13 cellular contexts compared by ENCODE assay signal in genomic region chr4:152486414-152487389, GRCh38. TPM values are rescaled to one million over a fixed set of nuclear protein-coding genes. Genes with fewer than 3 reads are reported as not detected.
DNase-seq lines count a peak whose midpoint lies in the region; ATAC-seq and TF ChIP-seq lines count a peak whose summit lies in the region.
"Had no signal": no experiment of that assay in that cellular context is flagged by ENCODE, and none has a peak within 500 bp of the region (broad histone marks: within the 10 kb centered on the region; RNA-seq: fewer than 3 reads in every experiment).

No MANE protein-coding gene starts in this region.

- peak overlapping the region; percentile 28 to 88 (median 81) for H3K27ac ChIP-seq in right lobe of liver
- H3K27ac ChIP-seq: SK-N-MC had no signal

- H3K4me1 ChIP-seq in BE2C (peaks cover 19% of the 10 kb centered on the region), right lobe of liver (peaks cover 0 to 26% (median 2%) of the 10 kb centered on the region in 4 donors)

- H3K27ac Mint-ChIP-seq in activated naive CD8-positive, alpha-beta T cell treated with anti-CD3 and anti-CD28 coated beads, Interleukin-2, amount 10 ng/mL, durations not matched to agents 7 days and 5 days = peak overlapping the region; percentile 56
- H3K27ac Mint-ChIP-seq: activated CD4-positive, alpha-beta T cell treated with anti-CD3 and anti-CD28 coated beads for 36 hours; activated naive CD4-positive, alpha-beta T cell treated with anti-CD3 and anti-CD28 coated beads for 36 hours had no signal

- no peak for TF ChIP-seq CTCF in BE2C (IDR thresholded peaks at IDR 0.05; ENCODE audit: low read depth, low read length)
- no peak for TF ChIP-seq CTCF in right lobe of liver (IDR thresholded peaks at IDR 0.05)

- 28% methylated on average over 7 of the region's 7 CpGs for WGBS in right lobe of liver (ENCODE audit: insufficient coverage, low coverage, low lambda C conversion rate, missing lambda C conversion rate)

- TF ChIP-seq POLR2A in right lobe of liver (IDR thresholded peaks at IDR 0.05) = no peak

- peaks cover 16% of the 10 kb centered on the region for H3K36me3 Mint-ChIP-seq in activated naive CD8-positive, alpha-beta T cell treated with anti-CD3 and anti-CD28 coated beads, Interleukin-2, amount 10 ng/mL, durations not matched to agents 7 days and 5 days

- peak overlapping the region; percentile 58 for H3K4me3 Mint-ChIP-seq in activated naive CD8-positive, alpha-beta T cell treated with anti-CD3 and anti-CD28 coated beads, Interleukin-2, amount 10 ng/mL, durations not matched to agents 7 days and 5 days
- H3K4me3 Mint-ChIP-seq: activated CD4-positive, alpha-beta T cell treated with anti-CD3 and anti-CD28 coated beads for 36 hours; activated naive CD4-positive, alpha-beta T cell treated with anti-CD3 and anti-CD28 coated beads for 36 hours; CD4-positive, alpha-beta T cell had no signal

- H3K9me3 ChIP-seq in BE2C (no peaks in the 10 kb centered on the region), right lobe of liver (no peaks in the 10 kb centered on the region)

- peaks cover 3% of the 10 kb centered on the region for H3K9me3 Mint-ChIP-seq in activated naive CD8-positive, alpha-beta T cell treated with anti-CD3 and anti-CD28 coated beads, Interleukin-2, amount 10 ng/mL, durations not matched to agents 7 days and 5 days
- H3K9me3 Mint-ChIP-seq: CD4-positive, alpha-beta T cell had no signal

- ATAC-seq in activated naive CD8-positive, alpha-beta T cell treated with anti-CD3 and anti-CD28 coated beads, Interleukin-2, amount 10 ng/mL, durations not matched to agents 7 days and 5 days (ENCODE audit: low read depth) = no peak
- ATAC-seq in right lobe of liver = peak; percentile 56 to 74 (median 60)
- no peak for ATAC-seq in HG03025 (IDR thresholded peaks at IDR 0.05; ENCODE audit: low FRiP score, unreplicated experiment)
- no peak for ATAC-seq in GM19328 (IDR thresholded peaks at IDR 0.05; ENCODE audit: unreplicated experiment)

- peaks cover 26% of the 10 kb centered on the region for H3K4me1 Mint-ChIP-seq in activated naive CD8-positive, alpha-beta T cell treated with anti-CD3 and anti-CD28 coated beads, Interleukin-2, amount 10 ng/mL, durations not matched to agents 7 days and 5 days

- POLR2A ChIA-PET in activated naive CD8-positive, alpha-beta T cell treated with anti-CD3 and anti-CD28 coated beads, Interleukin-2, amount 10 ng/mL, durations not matched to agents 7 days and 5 days (lab: Charles Lee) = interaction anchor here (0.6 to 1.1 kb wide), 2 partner anchors 28 to 159 kb away, joined by 3 to 4 read pairs; no protein-coding TSS in a partner anchor

- DNase-seq in BE2C (peak; percentile 11), EL (peak; percentile 8), right lobe of liver (no peak), NCI-H1092 (lab: John Stamatoyannopoulos, UW) (no peak), COR-L47 (lab: John Stamatoyannopoulos, UW) (no peak)
- DNase-seq in activated naive CD8-positive, alpha-beta T cell treated with anti-CD3 and anti-CD28 coated beads, Interleukin-2, amount 10 ng/mL, durations not matched to agents 7 days and 5 days = no peak
- DNase-seq: CD4-positive, alpha-beta T cell; NCI-H2171 had no signal

- H3K27me3 Mint-ChIP-seq in activated naive CD8-positive, alpha-beta T cell treated with anti-CD3 and anti-CD28 coated beads, Interleukin-2, amount 10 ng/mL, durations not matched to agents 7 days and 5 days = no peaks in the 10 kb centered on the region
- H3K27me3 Mint-ChIP-seq: activated CD4-positive, alpha-beta T cell treated with anti-CD3 and anti-CD28 coated beads for 36 hours; CD4-positive, alpha-beta T cell had no signal

- no peak overlapping the region for H3K4me3 ChIP-seq in BE2C (ENCODE audit: low read depth, low read length)
- H3K4me3 ChIP-seq in right lobe of liver = peak overlapping the region in 2 of 3 donors; percentile 4 to 9
- H3K4me3 ChIP-seq: SK-N-MC had no signal

- H3K36me3 ChIP-seq in BE2C (no peaks in the 10 kb centered on the region), right lobe of liver (no peaks in the 10 kb centered on the region)

- H3K27me3 ChIP-seq in BE2C (no peaks in the 10 kb centered on the region), right lobe of liver (no peaks in the 10 kb centered on the region)

- intact Hi-C loops in right lobe of liver (cut with DNase I) = no loop called here

RNA-seq across cellular contexts. Expression of gene FBXW7, which starts 49.2 kb away (rescaled TPM):
- polyA plus RNA-seq in BE2C (2012; ENCODE audit: insufficient read depth, insufficient read length, low read depth) = 16.9 TPM
- 10 to 100 TPM; 80.2 to 91.2 TPM for total RNA-seq in activated naive CD8-positive, alpha-beta T cell treated with anti-CD3 and anti-CD28 coated beads, Interleukin-2, amount 10 ng/mL, durations not matched to agents 7 days and 5 days
- 10 to 100 TPM; 12.9 to 25.5 (median 17.6) TPM for total RNA-seq in right lobe of liver

Comparison
In these comparisons a context has a peak if more than half of its experiments do, and no peak if none do; other contexts are left out.
1. DNase-seq: peak in BE2C (single experiment) and EL (single experiment); none in activated naive CD8-positive, alpha-beta T cell treated with anti-CD3 and anti-CD28 coated beads, Interleukin-2, amount 10 ng/mL, durations not matched to agents 7 days and 5 days (single experiment), right lobe of liver (0 of 3), NCI-H1092 (single experiment) and COR-L47 (single experiment).
2. ATAC-seq: peak in right lobe of liver (4 of 4); none in activated naive CD8-positive, alpha-beta T cell treated with anti-CD3 and anti-CD28 coated beads, Interleukin-2, amount 10 ng/mL, durations not matched to agents 7 days and 5 days (single experiment), HG03025 (single experiment) and GM19328 (single experiment).